17 cellular contexts compared by ENCODE assay signal in genomic region chr20:47117789-47118188, GRCh38.
DNase-seq lines count a peak whose midpoint lies in the region; ATAC-seq, FAIRE-seq and TF ChIP-seq lines count a peak whose summit lies in the region.
"Had no signal": no experiment of that assay in that cellular context is flagged by ENCODE, and none has a peak within 500 bp of the region (broad histone marks: within the 10 kb centered on the region; RNA-seq: fewer than 3 reads in every experiment).

No MANE protein-coding gene starts in this region.

- H3K4me2 ChIP-seq in astrocyte (ENCODE audit: low read length): peak overlapping the region; percentile 41

- H3K27ac ChIP-seq in astrocyte (ENCODE audit: low read depth, low read length) (no peak overlapping the region), skeletal muscle tissue (ENCODE audit: low read depth, low read length) (peak overlapping the region; percentile 47)
- H3K27ac ChIP-seq: neutrophil had no signal

- DNase-seq in EH (ENCODE audit: low read depth) (peak; percentile 20), astrocyte (ENCODE audit: low read depth) (no peak), fibroblast of villous mesenchyme (ENCODE audit: low read depth) (peak; percentile 47), hepatic stellate cell (ENCODE audit: low spot score) (no peak), glutamatergic neuron (no peak)
- no peak for DNase-seq in activated CD4-positive, alpha-beta T cell treated with anti-CD3 and anti-CD28 coated beads, Interleukin-2, amount 10 ng/mL, durations not matched to agents 24 days and 14 days
- DNase-seq in activated naive CD8-positive, alpha-beta T cell treated with anti-CD3 and anti-CD28 coated beads, Interleukin-2, amount 50 U/mL, for 24 hours: no peak
- DNase-seq: activated CD4-positive, alpha-beta T cell treated with anti-CD3 and anti-CD28 coated beads, Interleukin-2, amount 50 U/mL, for 4 hours; caudate nucleus; NCI-H2171 treated with DMSO at 0.1 percent for 48 hours had no signal

- peak overlapping the region; percentile 8 for H2AFZ ChIP-seq in astrocyte (ENCODE audit: low read depth, low read length)

- no peak overlapping the region for H3K9ac ChIP-seq in astrocyte (ENCODE audit: low read length)
- H3K9ac ChIP-seq in skeletal muscle tissue (ENCODE audit: low read depth in 1 of 3, low read length in 3 of 3): no peak overlapping the region

- H3K4me3 Mint-ChIP-seq in astrocyte (ENCODE audit: unreplicated experiment) (no peak overlapping the region), glutamatergic neuron (ENCODE audit: unreplicated experiment) (no peak overlapping the region)
- no peak overlapping the region for H3K4me3 Mint-ChIP-seq in activated CD4-positive, alpha-beta T cell treated with anti-CD3 and anti-CD28 coated beads, Interleukin-2, amount 10 ng/mL, durations not matched to agents 24 days and 14 days
- H3K4me3 Mint-ChIP-seq in activated naive CD8-positive, alpha-beta T cell treated with anti-CD3 and anti-CD28 coated beads, Interleukin-2, amount 50 U/mL, for 24 hours: no peak overlapping the region

- FAIRE-seq in astrocyte (lab: Jason Lieb, UNC): no peak
- FAIRE-seq: endometrium, frontal cortex, RCC 7860 had no signal

- H3K4me3 ChIP-seq in astrocyte (ENCODE audit: insufficient read depth, low read depth, low read length): no peak overlapping the region
- no peak overlapping the region for H3K4me3 ChIP-seq in fibroblast of villous mesenchyme (ENCODE audit: low read depth, low read length)
- no peak overlapping the region for H3K4me3 ChIP-seq in skeletal muscle tissue (ENCODE audit: low read length in 3 of 3)
- H3K4me3 ChIP-seq: skin epidermis had no signal

- TF ChIP-seq CTCF in astrocyte (IDR thresholded peaks at IDR 0.05; ENCODE audit: insufficient read depth, low read depth, low read length): no peak
- TF ChIP-seq CTCF in fibroblast of villous mesenchyme (IDR thresholded peaks at IDR 0.05; ENCODE audit: insufficient read depth, low read depth, low read length): no peak
- no peak for TF ChIP-seq CTCF in glutamatergic neuron (IDR thresholded peaks at IDR 0.05; ENCODE audit: partially characterized antibody, unreplicated experiment)

- no peak for ATAC-seq in activated naive CD8-positive, alpha-beta T cell treated with anti-CD3 and anti-CD28 coated beads, Interleukin-2, amount 50 U/mL, for 24 hours
- ATAC-seq: activated naive CD4-positive, alpha-beta T cell treated with anti-CD3 and anti-CD28 coated beads, Interleukin-2, amount 50 U/mL, for 72 hours had no signal

- H3K27me3 Mint-ChIP-seq in astrocyte (ENCODE audit: low read depth, unreplicated experiment): no peaks in the 10 kb centered on the region
- H3K27me3 Mint-ChIP-seq in glutamatergic neuron (ENCODE audit: unreplicated experiment): peaks cover 2% of the 10 kb centered on the region
- peaks cover 15% of the 10 kb centered on the region for H3K27me3 Mint-ChIP-seq in activated CD4-positive, alpha-beta T cell treated with anti-CD3 and anti-CD28 coated beads, Interleukin-2, amount 10 ng/mL, durations not matched to agents 24 days and 14 days
- no peaks in the 10 kb centered on the region for H3K27me3 Mint-ChIP-seq in activated naive CD8-positive, alpha-beta T cell treated with anti-CD3 and anti-CD28 coated beads, Interleukin-2, amount 50 U/mL, for 24 hours

- H4K20me1 ChIP-seq in astrocyte (ENCODE audit: insufficient read depth, low read length): no peaks in the 10 kb centered on the region

- H3K36me3 Mint-ChIP-seq in astrocyte (ENCODE audit: low read depth, unreplicated experiment) (no peaks in the 10 kb centered on the region), glutamatergic neuron (ENCODE audit: unreplicated experiment) (peaks cover 6% of the 10 kb centered on the region)
- H3K36me3 Mint-ChIP-seq in activated CD4-positive, alpha-beta T cell treated with anti-CD3 and anti-CD28 coated beads, Interleukin-2, amount 10 ng/mL, durations not matched to agents 24 days and 14 days (ENCODE audit: low read depth): no peaks in the 10 kb centered on the region
- H3K36me3 Mint-ChIP-seq in activated naive CD8-positive, alpha-beta T cell treated with anti-CD3 and anti-CD28 coated beads, Interleukin-2, amount 50 U/mL, for 24 hours (ENCODE audit: low read depth): no peaks in the 10 kb centered on the region
- H3K36me3 Mint-ChIP-seq: activated naive CD4-positive, alpha-beta T cell treated with anti-CD3 and anti-CD28 coated beads, Interleukin-2, amount 50 U/mL, for 72 hours had no signal

- H3K79me2 ChIP-seq in astrocyte (ENCODE audit: insufficient read depth, low read length): no peaks in the 10 kb centered on the region

- H3K27me3 ChIP-seq in astrocyte (ENCODE audit: insufficient read depth, low read length): no peaks in the 10 kb centered on the region
- H3K27me3 ChIP-seq in skeletal muscle tissue (ENCODE audit: control insufficient read depth in 3 of 3, insufficient read depth in 3 of 3, low read length in 3 of 3): peaks cover 0 to 8% (median 0%) of the 10 kb centered on the region in 3 donors

- H3K9me3 Mint-ChIP-seq in astrocyte (ENCODE audit: unreplicated experiment) (no peaks in the 10 kb centered on the region), glutamatergic neuron (ENCODE audit: unreplicated experiment) (peaks cover 8% of the 10 kb centered on the region)
- H3K9me3 Mint-ChIP-seq in activated CD4-positive, alpha-beta T cell treated with anti-CD3 and anti-CD28 coated beads, Interleukin-2, amount 10 ng/mL, durations not matched to agents 24 days and 14 days: no peaks in the 10 kb centered on the region
- no peaks in the 10 kb centered on the region for H3K9me3 Mint-ChIP-seq in activated naive CD8-positive, alpha-beta T cell treated with anti-CD3 and anti-CD28 coated beads, Interleukin-2, amount 50 U/mL, for 24 hours

- H3K27ac Mint-ChIP-seq in astrocyte (ENCODE audit: unreplicated experiment): no peak overlapping the region
- H3K27ac Mint-ChIP-seq in glutamatergic neuron (ENCODE audit: unreplicated experiment): no peak overlapping the region
- H3K27ac Mint-ChIP-seq in activated CD4-positive, alpha-beta T cell treated with anti-CD3 and anti-CD28 coated beads, Interleukin-2, amount 10 ng/mL, durations not matched to agents 24 days and 14 days: no peak overlapping the region
- no peak overlapping the region for H3K27ac Mint-ChIP-seq in activated naive CD8-positive, alpha-beta T cell treated with anti-CD3 and anti-CD28 coated beads, Interleukin-2, amount 50 U/mL, for 24 hours
- H3K27ac Mint-ChIP-seq: activated naive CD4-positive, alpha-beta T cell treated with anti-CD3 and anti-CD28 coated beads, Interleukin-2, amount 50 U/mL, for 72 hours had no signal

- peaks cover 26% of the 10 kb centered on the region for H3K4me1 Mint-ChIP-seq in astrocyte (ENCODE audit: low read depth, unreplicated experiment)
- H3K4me1 Mint-ChIP-seq in glutamatergic neuron (ENCODE audit: low read depth, unreplicated experiment): peaks cover 26% of the 10 kb centered on the region
- H3K4me1 Mint-ChIP-seq in activated CD4-positive, alpha-beta T cell treated with anti-CD3 and anti-CD28 coated beads, Interleukin-2, amount 10 ng/mL, durations not matched to agents 24 days and 14 days: no peaks in the 10 kb centered on the region
- H3K4me1 Mint-ChIP-seq in activated naive CD8-positive, alpha-beta T cell treated with anti-CD3 and anti-CD28 coated beads, Interleukin-2, amount 50 U/mL, for 24 hours: no peaks in the 10 kb centered on the region

- intact Hi-C loops in activated CD4-positive, alpha-beta T cell treated with anti-CD3 and anti-CD28 coated beads, Interleukin-2, amount 10 ng/mL, durations not matched to agents 24 days and 14 days (cut with micrococcal nuclease): no loop called here

- H3K36me3 ChIP-seq in astrocyte (ENCODE audit: insufficient read depth, low read length) (no peaks in the 10 kb centered on the region), skeletal muscle tissue (ENCODE audit: control insufficient read depth in 3 of 3, insufficient read depth in 3 of 3, low read length in 3 of 3) (no peaks in the 10 kb centered on the region)
- H3K36me3 ChIP-seq: neutrophil had no signal

- no peaks in the 10 kb centered on the region for H3K9me3 ChIP-seq in astrocyte (ENCODE audit: insufficient read depth, low read depth, low read length)
- no peaks in the 10 kb centered on the region for H3K9me3 ChIP-seq in skeletal muscle tissue (ENCODE audit: control insufficient read depth in 3 of 3, low read length in 3 of 3)
- H3K9me3 ChIP-seq: neutrophil had no signal

- H3K4me1 ChIP-seq in astrocyte (ENCODE audit: insufficient read depth, low read length) (peaks cover 20% of the 10 kb centered on the region), skeletal muscle tissue (ENCODE audit: control insufficient read depth in 3 of 3, insufficient read depth in 3 of 3, low read length in 3 of 3) (peaks cover 0 to 7% (median 3%) of the 10 kb centered on the region in 3 donors)

Comparison
In these comparisons a context has a peak if more than half of its experiments do, and no peak if none do; other contexts are left out.
1. DNase-seq: peak in EH (single experiment) and fibroblast of villous mesenchyme (single experiment); none in astrocyte (single experiment), hepatic stellate cell (single experiment), glutamatergic neuron (single experiment), activated CD4-positive, alpha-beta T cell treated with anti-CD3 and anti-CD28 coated beads, Interleukin-2, amount 10 ng/mL, durations not matched to agents 24 days and 14 days (single experiment) and activated naive CD8-positive, alpha-beta T cell treated with anti-CD3 and anti-CD28 coated beads, Interleukin-2, amount 50 U/mL, for 24 hours (single experiment).